ENCODE assay signal across 9 cellular contexts in the genomic region with DNA sequence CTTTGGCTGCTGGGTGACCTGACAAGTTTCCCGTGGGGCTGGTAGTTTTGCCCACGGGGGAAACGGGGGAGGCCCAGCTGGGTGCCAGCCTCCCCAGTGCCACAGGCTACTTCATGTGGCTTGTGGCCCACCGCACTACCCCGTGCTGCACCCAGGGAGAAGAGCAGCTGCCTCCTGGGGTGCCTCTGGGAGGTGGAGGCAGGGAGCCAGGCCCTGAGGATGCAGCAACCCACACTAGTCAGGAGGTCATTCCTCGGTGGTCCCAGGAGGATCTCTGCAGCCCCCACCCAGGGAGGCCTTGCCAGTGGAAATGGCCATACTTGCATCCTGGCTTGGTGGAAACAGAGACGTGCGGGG. TPM values are rescaled to one million over a fixed set of nuclear protein-coding genes. Genes with fewer than 3 reads are reported as not detected.
A peak's percentile ranks its signal among the peaks of the same experiment; 100 is the strongest.
DNase-seq lines count a peak whose midpoint lies in the region; ATAC-seq and TF ChIP-seq lines count a peak whose summit lies in the region.
"Had no signal": no experiment of that assay in that cellular context is flagged by ENCODE, and none has a peak within 500 bp of the region (broad histone marks: within the 10 kb centered on the region; RNA-seq: fewer than 3 reads in every experiment).

No MANE protein-coding gene starts in this region.

- intact Hi-C loops in activated CD4-positive, alpha-beta memory T cell treated with anti-CD3 and anti-CD28 coated beads for 36 hours (cut with micrococcal nuclease): loop anchor here (5.0 kb wide), 2 partner anchors 112 to 228 kb away; a partner anchor contains a TSS
- intact Hi-C loops in cardiac septum (cut with DNase I): loop anchor here (10.0 kb wide), 1 partner anchor 241 kb away; a partner anchor contains a TSS

- POLR2A ChIA-PET in activated CD4-positive, alpha-beta memory T cell treated with anti-CD3 and anti-CD28 coated beads for 36 hours (lab: Charles Lee): no interaction called here

- TF ChIP-seq POLR2A in GM18505 (IDR thresholded peaks at IDR 0.05; ENCODE audit: borderline replicate concordance, extremely low read depth, insufficient read depth, insufficient read length): peak; percentile 10

- CTCF ChIA-PET in activated CD4-positive, alpha-beta memory T cell treated with anti-CD3 and anti-CD28 coated beads for 36 hours (lab: Charles Lee): no interaction called here

- peak overlapping the region; percentile 93 for H3K27ac Mint-ChIP-seq in activated CD4-positive, alpha-beta memory T cell treated with anti-CD3 and anti-CD28 coated beads for 36 hours

- peaks cover 32% of the 10 kb centered on the region for H3K4me1 Mint-ChIP-seq in activated CD4-positive, alpha-beta memory T cell treated with anti-CD3 and anti-CD28 coated beads for 36 hours (ENCODE audit: low read depth)

- no peaks in the 10 kb centered on the region for H3K9me3 Mint-ChIP-seq in activated CD4-positive, alpha-beta memory T cell treated with anti-CD3 and anti-CD28 coated beads for 36 hours

- ATAC-seq in GM18505 (IDR thresholded peaks at IDR 0.05; ENCODE audit: unreplicated experiment) (no peak), GM18517 (IDR thresholded peaks at IDR 0.05; ENCODE audit: unreplicated experiment) (no peak), GM18907 (IDR thresholded peaks at IDR 0.05; ENCODE audit: unreplicated experiment) (no peak), HG03571 (IDR thresholded peaks at IDR 0.05; ENCODE audit: unreplicated experiment) (no peak)

- peaks cover 37% of the 10 kb centered on the region for H3K36me3 Mint-ChIP-seq in activated CD4-positive, alpha-beta memory T cell treated with anti-CD3 and anti-CD28 coated beads for 36 hours

- H3K4me3 Mint-ChIP-seq in activated CD4-positive, alpha-beta memory T cell treated with anti-CD3 and anti-CD28 coated beads for 36 hours: peak overlapping the region; percentile 82

- no peaks in the 10 kb centered on the region for H3K27me3 Mint-ChIP-seq in activated CD4-positive, alpha-beta memory T cell treated with anti-CD3 and anti-CD28 coated beads for 36 hours

- peak overlapping the region; percentile 56 to 97 (median 70) for H3K4me3 ChIP-seq in skin epidermis

- peak overlapping the region in 17 of 21 experiments; percentile 22 to 99 (median 96) for H3K27ac ChIP-seq in skin epidermis

- DNase-seq in activated CD4-positive, alpha-beta memory T cell treated with anti-CD3 and anti-CD28 coated beads for 36 hours: no peak
- DNase-seq in cardiac septum (ENCODE audit: low spot score) (peak; percentile 53), NCI-H2227 treated with DMSO at 0.1 percent for 48 hours (lab: John Stamatoyannopoulos, UW) (no peak)
- DNase-seq: NCI-H748 treated with DMSO at 0.1 percent for 48 hours had no signal

RNA-seq across cellular contexts. Expression of a gene that starts 3.5 kb away (rescaled TPM):
- 100 to 1,000 TPM; 222 to 231 TPM for total RNA-seq in activated CD4-positive, alpha-beta memory T cell treated with anti-CD3 and anti-CD28 coated beads for 36 hours
- 31.3 TPM for total RNA-seq in cardiac septum

RNA-seq across cellular contexts. Expression of a gene that starts 45.7 kb away (rescaled TPM):
- total RNA-seq in activated CD4-positive, alpha-beta memory T cell treated with anti-CD3 and anti-CD28 coated beads for 36 hours: 10 to 100 TPM; 29.8 to 30.7 TPM
- 32.9 TPM for total RNA-seq in cardiac septum

RNA-seq across cellular contexts. Expression of a gene that starts 45.9 kb away (rescaled TPM):
- 10 to 100 TPM; 12.4 to 13.8 TPM for total RNA-seq in activated CD4-positive, alpha-beta memory T cell treated with anti-CD3 and anti-CD28 coated beads for 36 hours
- 14.3 TPM for total RNA-seq in cardiac septum

RNA-seq across cellular contexts. Expression of a gene that starts 48.5 kb away (rescaled TPM):
- total RNA-seq in activated CD4-positive, alpha-beta memory T cell treated with anti-CD3 and anti-CD28 coated beads for 36 hours: 1 to 10 TPM in 1 of 2 experiments, under 1 TPM in 1; 0.73 to 1.1 TPM
- total RNA-seq in cardiac septum: not detected
